16 cellular contexts compared by ENCODE assay signal in the genomic region with DNA sequence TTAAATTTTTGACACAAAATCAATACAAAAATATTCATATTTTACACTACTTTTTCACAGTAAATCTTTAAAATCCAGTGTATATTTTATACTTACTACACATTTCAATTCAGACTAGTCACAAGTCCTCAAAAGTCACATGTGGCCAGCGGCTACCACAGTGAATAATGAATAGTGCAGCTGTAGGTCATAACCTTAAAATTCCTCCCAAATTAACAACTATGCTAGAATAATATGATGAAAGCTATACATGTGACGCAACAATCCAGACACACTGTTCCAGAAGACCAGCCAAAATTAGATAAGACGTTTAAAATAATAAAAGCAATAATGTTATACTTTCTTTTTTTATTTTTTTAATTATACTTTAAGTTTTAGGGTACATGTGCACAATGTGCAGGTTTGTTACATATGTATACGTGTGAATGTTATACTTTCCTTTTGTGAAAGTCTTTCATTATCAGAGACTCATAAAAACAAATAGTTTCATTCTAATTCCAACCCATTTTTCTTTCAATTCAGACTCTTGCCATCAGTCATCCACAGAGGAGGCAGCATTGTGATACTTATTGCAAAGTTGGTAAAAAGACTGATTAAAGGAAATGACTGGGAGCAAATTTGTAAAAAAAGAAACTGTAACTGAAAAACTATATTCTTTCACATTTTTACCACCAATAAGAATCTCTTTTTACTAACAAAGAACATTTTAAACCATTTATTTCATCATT.
DNase-seq lines count a peak whose midpoint lies in the region; ATAC-seq, FAIRE-seq and TF ChIP-seq lines count a peak whose summit lies in the region.
"Had no signal": no experiment of that assay in that cellular context is flagged by ENCODE, and none has a peak within 500 bp of the region (broad histone marks: within the 10 kb centered on the region; RNA-seq: fewer than 3 reads in every experiment).

No MANE protein-coding gene starts in this region.

- H3K9me3 ChIP-seq in skeletal muscle satellite cell (replicated peaks; ENCODE audit: low read length) = no peaks in the 10 kb centered on the region

- peak; percentile 28 for FAIRE-seq in RCC 7860 (lab: Jason Lieb, UNC)
- FAIRE-seq: H1 had no signal

- H3K4me1 Mint-ChIP-seq in activated CD8-positive, alpha-beta T cell treated with anti-CD3 and anti-CD28 coated beads for 36 hours (ENCODE audit: low read depth) = peaks cover 26% of the 10 kb centered on the region
- peaks cover 8% of the 10 kb centered on the region for H3K4me1 Mint-ChIP-seq in activated CD8-positive, alpha-beta T cell treated with anti-CD3 and anti-CD28 coated beads, Interleukin-2, amount 10 ng/mL, durations not matched to agents 7 days and 5 days (ENCODE audit: low read depth)

- H3K4me1 ChIP-seq in skeletal muscle satellite cell (ENCODE audit: control insufficient read depth, insufficient read depth, low read length) = peaks cover 53% of the 10 kb centered on the region

- H3K36me3 ChIP-seq in skeletal muscle satellite cell (ENCODE audit: insufficient read depth, low read length) = no peaks in the 10 kb centered on the region

- H3K4me3 Mint-ChIP-seq in activated CD8-positive, alpha-beta T cell treated with anti-CD3 and anti-CD28 coated beads for 36 hours = no peak overlapping the region
- no peak overlapping the region for H3K4me3 Mint-ChIP-seq in activated CD8-positive, alpha-beta T cell treated with anti-CD3 and anti-CD28 coated beads, Interleukin-2, amount 10 ng/mL, durations not matched to agents 7 days and 5 days
- H3K4me3 Mint-ChIP-seq: activated naive CD4-positive, alpha-beta T cell treated with anti-CD3 and anti-CD28 coated beads, Interleukin-2, amount 10 ng/mL, durations not matched to agents 7 days and 5 days; natural killer cell treated with Interleukin-12 subunit alpha and Interleukin-12 subunit beta and Interleukin-15 and Interleukin-18, amount 100 ng/mL, for 72 hours had no signal

- H3K27me3 Mint-ChIP-seq in activated CD8-positive, alpha-beta T cell treated with anti-CD3 and anti-CD28 coated beads for 36 hours = no peaks in the 10 kb centered on the region
- H3K27me3 Mint-ChIP-seq in activated CD8-positive, alpha-beta T cell treated with anti-CD3 and anti-CD28 coated beads, Interleukin-2, amount 10 ng/mL, durations not matched to agents 7 days and 5 days (ENCODE audit: low read depth) = no peaks in the 10 kb centered on the region
- H3K27me3 Mint-ChIP-seq: activated naive CD4-positive, alpha-beta T cell treated with anti-CD3 and anti-CD28 coated beads, Interleukin-2, amount 10 ng/mL, durations not matched to agents 7 days and 5 days; natural killer cell treated with Interleukin-12 subunit alpha and Interleukin-12 subunit beta and Interleukin-15 and Interleukin-18, amount 100 ng/mL, for 72 hours had no signal

- peaks cover 28% of the 10 kb centered on the region for H3K36me3 Mint-ChIP-seq in activated CD8-positive, alpha-beta T cell treated with anti-CD3 and anti-CD28 coated beads for 36 hours (ENCODE audit: low read depth)
- H3K36me3 Mint-ChIP-seq in activated CD8-positive, alpha-beta T cell treated with anti-CD3 and anti-CD28 coated beads, Interleukin-2, amount 10 ng/mL, durations not matched to agents 7 days and 5 days (ENCODE audit: low read depth) = peaks cover 32% of the 10 kb centered on the region

- peak overlapping the region; percentile 36 for H3K27ac Mint-ChIP-seq in activated CD8-positive, alpha-beta T cell treated with anti-CD3 and anti-CD28 coated beads for 36 hours
- H3K27ac Mint-ChIP-seq in activated CD8-positive, alpha-beta T cell treated with anti-CD3 and anti-CD28 coated beads, Interleukin-2, amount 10 ng/mL, durations not matched to agents 7 days and 5 days = no peak overlapping the region

- TF ChIP-seq CTCF in activated CD8-positive, alpha-beta T cell treated with anti-CD3 and anti-CD28 coated beads for 36 hours (IDR thresholded peaks at IDR 0.05) = no peak

- H3K27me3 ChIP-seq in skeletal muscle satellite cell (ENCODE audit: control insufficient read depth, insufficient read depth, low read length) = no peaks in the 10 kb centered on the region

- no peak for ATAC-seq in activated CD8-positive, alpha-beta T cell treated with anti-CD3 and anti-CD28 coated beads for 36 hours
- ATAC-seq in activated CD8-positive, alpha-beta T cell treated with anti-CD3 and anti-CD28 coated beads, Interleukin-2, amount 10 ng/mL, durations not matched to agents 7 days and 5 days = no peak
- ATAC-seq: natural killer cell treated with Interleukin-12 subunit alpha and Interleukin-12 subunit beta and Interleukin-15 and Interleukin-18, amount 100 ng/mL, for 72 hours had no signal

- peak overlapping the region; percentile 38 for H3K4me2 ChIP-seq in skeletal muscle satellite cell (ENCODE audit: low read length)

- no peaks in the 10 kb centered on the region for H3K9me3 Mint-ChIP-seq in activated CD8-positive, alpha-beta T cell treated with anti-CD3 and anti-CD28 coated beads for 36 hours
- no peaks in the 10 kb centered on the region for H3K9me3 Mint-ChIP-seq in activated CD8-positive, alpha-beta T cell treated with anti-CD3 and anti-CD28 coated beads, Interleukin-2, amount 10 ng/mL, durations not matched to agents 7 days and 5 days (ENCODE audit: insufficient read depth)
- H3K9me3 Mint-ChIP-seq: activated naive CD4-positive, alpha-beta T cell treated with anti-CD3 and anti-CD28 coated beads, Interleukin-2, amount 10 ng/mL, durations not matched to agents 7 days and 5 days; natural killer cell treated with Interleukin-12 subunit alpha and Interleukin-12 subunit beta and Interleukin-15 and Interleukin-18, amount 100 ng/mL, for 72 hours had no signal

- peak overlapping the region; percentile 46 for H3K9ac ChIP-seq in skeletal muscle satellite cell (ENCODE audit: low read depth, low read length)

- POLR2A ChIA-PET in activated CD8-positive, alpha-beta T cell treated with anti-CD3 and anti-CD28 coated beads for 36 hours (lab: Charles Lee) = no interaction called here
- POLR2A ChIA-PET in activated CD8-positive, alpha-beta T cell treated with anti-CD3 and anti-CD28 coated beads, Interleukin-2, amount 10 ng/mL, durations not matched to agents 7 days and 5 days (lab: Charles Lee) = no interaction called here

- no peak overlapping the region for H3K4me3 ChIP-seq in skeletal muscle satellite cell (ENCODE audit: low read length)

- no peak for DNase-seq in activated CD8-positive, alpha-beta T cell treated with anti-CD3 and anti-CD28 coated beads for 36 hours
- DNase-seq in activated CD8-positive, alpha-beta T cell treated with anti-CD3 and anti-CD28 coated beads, Interleukin-2, amount 10 ng/mL, durations not matched to agents 7 days and 5 days = no peak
- DNase-seq in RCC 7860 (ENCODE audit: low spot score) (no peak), fibroblast of gingiva (ENCODE audit: low read depth) (peak; percentile 88), head of caudate nucleus (no peak), iPS-NIHi7 (ENCODE audit: extremely low spot score) (no peak), KG1 (lab: John Stamatoyannopoulos, UW) (no peak)
- DNase-seq: activated naive CD4-positive, alpha-beta T cell treated with anti-CD3 and anti-CD28 coated beads, Interleukin-2, amount 10 ng/mL, durations not matched to agents 7 days and 5 days; effector CD8-positive, alpha-beta T cell; Kasumi-1; NCI-H2227 treated with DMSO at 0.1 percent for 48 hours; RPMI8226; WERI-Rb-1 had no signal

- CTCF ChIA-PET in activated CD8-positive, alpha-beta T cell treated with anti-CD3 and anti-CD28 coated beads for 36 hours (lab: Charles Lee) = interaction anchor here (1.2 kb wide), 1 partner anchor 17 kb away, joined by 3 read pairs; no protein-coding TSS in a partner anchor
- CTCF ChIA-PET in activated CD8-positive, alpha-beta T cell treated with anti-CD3 and anti-CD28 coated beads, Interleukin-2, amount 10 ng/mL, durations not matched to agents 7 days and 5 days (lab: Charles Lee) = interaction anchor here (1.5 kb wide), 1 partner anchor 18 kb away, joined by 4 read pairs; no protein-coding TSS in a partner anchor

- intact Hi-C loops in activated CD8-positive, alpha-beta T cell treated with anti-CD3 and anti-CD28 coated beads for 36 hours (cut with micrococcal nuclease) = no loop called here
- intact Hi-C loops in head of caudate nucleus (cut with DNase I) = no loop called here
